ENCODE assay signal across 20 cellular contexts in the genomic region with DNA sequence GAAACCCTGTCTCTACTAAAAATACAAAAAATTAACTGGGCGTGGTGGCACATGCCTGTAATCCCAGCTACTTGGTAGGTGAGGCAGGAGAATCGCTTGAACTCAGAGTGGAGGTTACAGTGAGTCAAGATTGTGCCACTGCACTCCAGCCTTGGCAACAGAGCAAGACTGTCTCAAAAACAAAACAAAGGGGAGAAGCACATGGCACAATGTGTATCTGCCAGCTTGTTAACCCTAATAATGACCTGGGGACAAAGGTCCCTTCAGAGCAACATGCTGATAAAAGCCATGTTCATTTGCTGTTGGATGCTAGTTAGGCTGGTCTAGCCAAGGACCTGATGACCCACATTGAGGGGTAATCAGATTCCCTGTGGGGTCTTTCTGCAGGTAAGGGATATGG. TPM values are rescaled to one million over a fixed set of nuclear protein-coding genes. Genes with fewer than 3 reads are reported as not detected.
"Had no signal": no experiment of that assay in that cellular context is flagged by ENCODE, and none has a peak within 500 bp of the region (broad histone marks: within the 10 kb centered on the region; RNA-seq: fewer than 3 reads in every experiment).

No MANE protein-coding gene starts in this region.

RNA-seq across cellular contexts. Expression of a gene that starts 11.2 kb away (rescaled TPM):
- total RNA-seq: activated naive CD4-positive, alpha-beta T cell treated with anti-CD3 and anti-CD28 coated beads for 36 hours; activated naive CD4-positive, alpha-beta T cell treated with anti-CD3 and anti-CD28 coated beads, Interleukin-2, amount 50 U/mL, for 72 hours; activated naive CD8-positive, alpha-beta T cell treated with anti-CD3 and anti-CD28 coated beads for 36 hours; activated naive CD8-positive, alpha-beta T cell treated with anti-CD3 and anti-CD28 coated beads, Interleukin-2, amount 10 ng/mL, durations not matched to agents 7 days and 5 days; activated T-cell treated with anti-CD3 and anti-CD28 coated beads, Interleukin-2, amount 50 U/mL, for 4 hours; activated T-cell treated with anti-CD3 and anti-CD28 coated beads, Interleukin-2, amount 50 U/mL, for 72 hours; activated T-helper 1 cell treated with anti-CD3 and anti-CD28 coated beads, Interleukin-12 subunit alpha, Interleukin-12 subunit beta, Interleukin-2, Interleukin-4 antibody, amounts not matched to agents 30 ng/mL and 10 ng/mL and 1 ng/mL, durations not matched to agents 14 hours and 24 hours and 36 hours; activated T-helper 17 cell treated with anti-CD3 and anti-CD28 coated beads, Interleukin-2, amount 50 U/mL, for 72 hours; activated T-helper 2 cell treated with anti-CD3 and anti-CD28 coated beads, Interferon-gamma antibody, Interleukin-2, Interleukin-4, amounts not matched to agents 10 μg/mL and 5 μg/mL and 100 μg/mL, durations not matched to agents 14 hours and 24 hours and 36 hours; adrenal gland; aorta; ascending aorta; astrocyte; body of pancreas; breast epithelium; cardiac muscle cell; cardiac septum; cerebellum; chondrocyte had no signal
- polyA plus RNA-seq: adipose tissue, adrenal gland, aorta, cardiac muscle cell had no signal

RNA-seq across cellular contexts. Expression of a gene that starts 16.5 kb away (rescaled TPM):
- total RNA-seq: activated naive CD4-positive, alpha-beta T cell treated with anti-CD3 and anti-CD28 coated beads for 36 hours; activated naive CD4-positive, alpha-beta T cell treated with anti-CD3 and anti-CD28 coated beads, Interleukin-2, amount 50 U/mL, for 72 hours; activated naive CD8-positive, alpha-beta T cell treated with anti-CD3 and anti-CD28 coated beads for 36 hours; activated naive CD8-positive, alpha-beta T cell treated with anti-CD3 and anti-CD28 coated beads, Interleukin-2, amount 10 ng/mL, durations not matched to agents 7 days and 5 days; activated T-cell treated with anti-CD3 and anti-CD28 coated beads, Interleukin-2, amount 50 U/mL, for 4 hours; activated T-cell treated with anti-CD3 and anti-CD28 coated beads, Interleukin-2, amount 50 U/mL, for 72 hours; activated T-helper 1 cell treated with anti-CD3 and anti-CD28 coated beads, Interleukin-12 subunit alpha, Interleukin-12 subunit beta, Interleukin-2, Interleukin-4 antibody, amounts not matched to agents 30 ng/mL and 10 ng/mL and 1 ng/mL, durations not matched to agents 14 hours and 24 hours and 36 hours; activated T-helper 17 cell treated with anti-CD3 and anti-CD28 coated beads, Interleukin-2, amount 50 U/mL, for 72 hours; activated T-helper 2 cell treated with anti-CD3 and anti-CD28 coated beads, Interferon-gamma antibody, Interleukin-2, Interleukin-4, amounts not matched to agents 10 μg/mL and 5 μg/mL and 100 μg/mL, durations not matched to agents 14 hours and 24 hours and 36 hours; adrenal gland; aorta; ascending aorta; astrocyte; body of pancreas; breast epithelium; cardiac muscle cell; cardiac septum; cerebellum; chondrocyte had no signal
- polyA plus RNA-seq: adipose tissue, adrenal gland, aorta, cardiac muscle cell had no signal

RNA-seq across cellular contexts. Expression of a gene that starts 31.8 kb away (rescaled TPM):
- total RNA-seq: activated naive CD4-positive, alpha-beta T cell treated with anti-CD3 and anti-CD28 coated beads for 36 hours; activated naive CD4-positive, alpha-beta T cell treated with anti-CD3 and anti-CD28 coated beads, Interleukin-2, amount 50 U/mL, for 72 hours; activated naive CD8-positive, alpha-beta T cell treated with anti-CD3 and anti-CD28 coated beads for 36 hours; activated naive CD8-positive, alpha-beta T cell treated with anti-CD3 and anti-CD28 coated beads, Interleukin-2, amount 10 ng/mL, durations not matched to agents 7 days and 5 days; activated T-cell treated with anti-CD3 and anti-CD28 coated beads, Interleukin-2, amount 50 U/mL, for 4 hours; activated T-cell treated with anti-CD3 and anti-CD28 coated beads, Interleukin-2, amount 50 U/mL, for 72 hours; activated T-helper 1 cell treated with anti-CD3 and anti-CD28 coated beads, Interleukin-12 subunit alpha, Interleukin-12 subunit beta, Interleukin-2, Interleukin-4 antibody, amounts not matched to agents 30 ng/mL and 10 ng/mL and 1 ng/mL, durations not matched to agents 14 hours and 24 hours and 36 hours; activated T-helper 17 cell treated with anti-CD3 and anti-CD28 coated beads, Interleukin-2, amount 50 U/mL, for 72 hours; activated T-helper 2 cell treated with anti-CD3 and anti-CD28 coated beads, Interferon-gamma antibody, Interleukin-2, Interleukin-4, amounts not matched to agents 10 μg/mL and 5 μg/mL and 100 μg/mL, durations not matched to agents 14 hours and 24 hours and 36 hours; adrenal gland; aorta; ascending aorta; astrocyte; body of pancreas; breast epithelium; cardiac muscle cell; cardiac septum; cerebellum; chondrocyte had no signal
- polyA plus RNA-seq: adipose tissue, adrenal gland, aorta, cardiac muscle cell had no signal

RNA-seq across cellular contexts. Expression of a gene that starts 51.2 kb away (rescaled TPM):
- total RNA-seq: activated naive CD4-positive, alpha-beta T cell treated with anti-CD3 and anti-CD28 coated beads for 36 hours; activated naive CD4-positive, alpha-beta T cell treated with anti-CD3 and anti-CD28 coated beads, Interleukin-2, amount 50 U/mL, for 72 hours; activated naive CD8-positive, alpha-beta T cell treated with anti-CD3 and anti-CD28 coated beads for 36 hours; activated naive CD8-positive, alpha-beta T cell treated with anti-CD3 and anti-CD28 coated beads, Interleukin-2, amount 10 ng/mL, durations not matched to agents 7 days and 5 days; activated T-cell treated with anti-CD3 and anti-CD28 coated beads, Interleukin-2, amount 50 U/mL, for 4 hours; activated T-cell treated with anti-CD3 and anti-CD28 coated beads, Interleukin-2, amount 50 U/mL, for 72 hours; activated T-helper 1 cell treated with anti-CD3 and anti-CD28 coated beads, Interleukin-12 subunit alpha, Interleukin-12 subunit beta, Interleukin-2, Interleukin-4 antibody, amounts not matched to agents 30 ng/mL and 10 ng/mL and 1 ng/mL, durations not matched to agents 14 hours and 24 hours and 36 hours; activated T-helper 17 cell treated with anti-CD3 and anti-CD28 coated beads, Interleukin-2, amount 50 U/mL, for 72 hours; activated T-helper 2 cell treated with anti-CD3 and anti-CD28 coated beads, Interferon-gamma antibody, Interleukin-2, Interleukin-4, amounts not matched to agents 10 μg/mL and 5 μg/mL and 100 μg/mL, durations not matched to agents 14 hours and 24 hours and 36 hours; adrenal gland; aorta; ascending aorta; astrocyte; body of pancreas; breast epithelium; cardiac muscle cell; cardiac septum; chondrocyte had no signal
- polyA plus RNA-seq: adipose tissue, adrenal gland, aorta, cardiac muscle cell had no signal

RNA-seq across cellular contexts. Expression of a gene that starts 53.8 kb away (rescaled TPM):
- total RNA-seq: activated naive CD4-positive, alpha-beta T cell treated with anti-CD3 and anti-CD28 coated beads for 36 hours; activated naive CD4-positive, alpha-beta T cell treated with anti-CD3 and anti-CD28 coated beads, Interleukin-2, amount 50 U/mL, for 72 hours; activated naive CD8-positive, alpha-beta T cell treated with anti-CD3 and anti-CD28 coated beads for 36 hours; activated naive CD8-positive, alpha-beta T cell treated with anti-CD3 and anti-CD28 coated beads, Interleukin-2, amount 10 ng/mL, durations not matched to agents 7 days and 5 days; activated T-cell treated with anti-CD3 and anti-CD28 coated beads, Interleukin-2, amount 50 U/mL, for 4 hours; activated T-cell treated with anti-CD3 and anti-CD28 coated beads, Interleukin-2, amount 50 U/mL, for 72 hours; activated T-helper 1 cell treated with anti-CD3 and anti-CD28 coated beads, Interleukin-12 subunit alpha, Interleukin-12 subunit beta, Interleukin-2, Interleukin-4 antibody, amounts not matched to agents 30 ng/mL and 10 ng/mL and 1 ng/mL, durations not matched to agents 14 hours and 24 hours and 36 hours; activated T-helper 17 cell treated with anti-CD3 and anti-CD28 coated beads, Interleukin-2, amount 50 U/mL, for 72 hours; activated T-helper 2 cell treated with anti-CD3 and anti-CD28 coated beads, Interferon-gamma antibody, Interleukin-2, Interleukin-4, amounts not matched to agents 10 μg/mL and 5 μg/mL and 100 μg/mL, durations not matched to agents 14 hours and 24 hours and 36 hours; adrenal gland; aorta; ascending aorta; astrocyte; body of pancreas; breast epithelium; cardiac muscle cell; cardiac septum; cerebellum; chondrocyte had no signal
- polyA plus RNA-seq: adipose tissue, adrenal gland, cardiac muscle cell had no signal
